Comparison of ENCODE assay signal across 7 cellular contexts in genomic region chr5:152159894-152160293, GRCh38.
DNase-seq lines count a peak whose midpoint lies in the region; ATAC-seq and TF ChIP-seq lines count a peak whose summit lies in the region.
"Not testable (repeated sequence)": the region's sequence is repeated elsewhere in the genome, so short reads cannot be mapped to it uniquely, and the experiment has no call there.

No MANE protein-coding gene starts in this region.

- H3K4me3 ChIP-seq in CD4-positive, alpha-beta memory T cell (ENCODE audit: low read length in 2 of 2) = peak overlapping the region in 1 of 2 donors; percentile 17
- H3K4me3 ChIP-seq in GM23338; epithelial cell of esophagus (ENCODE audit: low read length): not testable (repeated sequence)

- not testable (repeated sequence) for H3K4me2 ChIP-seq in GM23338

- not testable (repeated sequence) for H3K27ac ChIP-seq in CD4-positive, alpha-beta memory T cell (ENCODE audit: low read depth, low read length); GM23338 (ENCODE audit: low read depth)

- peak overlapping the region in 6 of 7 donors; percentile 10 to 84 (median 30) for H3K27ac Mint-ChIP-seq in CD4-positive, alpha-beta memory T cell
- not testable (repeated sequence) for H3K27ac Mint-ChIP-seq in GM23338; activated T-helper 17 cell treated with anti-CD3 and anti-CD28 coated beads, Interleukin-2, amount 50 U/mL, for 72 hours
- H3K27ac Mint-ChIP-seq in T-cell = peak overlapping the region; percentile 40 to 66

- H3K27me3 Mint-ChIP-seq in CD4-positive, alpha-beta memory T cell; GM23338 (ENCODE audit: insufficient read depth, low read depth, poor library complexity); T-cell; activated T-helper 17 cell treated with anti-CD3 and anti-CD28 coated beads, Interleukin-2, amount 50 U/mL, for 72 hours: not testable (repeated sequence)

- H4K20me1 ChIP-seq in GM23338 (replicated peaks; ENCODE audit: insufficient read depth) = not testable (repeated sequence)

- not testable (repeated sequence) for H3K79me2 ChIP-seq in GM23338 (replicated peaks; ENCODE audit: insufficient read depth)

- not testable (repeated sequence) for TF ChIP-seq CTCF in GM23338 (conservative IDR thresholded peaks at IDR 0.05; ENCODE audit: low read depth in 2 of 2); epithelial cell of esophagus (IDR thresholded peaks at IDR 0.05; ENCODE audit: insufficient read depth, low read depth, low read length, missing control alignments)

- POLR2A ChIA-PET in CD4-positive, alpha-beta memory T cell (lab: Charles Lee; ENCODE audit: partially characterized antibody) = interaction anchor here (1.1 to 1.3 kb wide), 2 partner anchors 17 to 121 kb away, joined by 3 to 4 read pairs; no protein-coding TSS in a partner anchor
- POLR2A ChIA-PET in T-cell (lab: Charles Lee) = not testable (repeated sequence)

- H3K4me1 ChIP-seq in CD4-positive, alpha-beta memory T cell (ENCODE audit: insufficient read depth, low read length) = peaks cover 17% of the 10 kb centered on the region
- not testable (repeated sequence) for H3K4me1 ChIP-seq in GM23338 (ENCODE audit: insufficient read depth)

- H2AFZ ChIP-seq in GM23338 = peak overlapping the region; percentile 66; the same call in 1 of the 2 replicates

- H3K27me3 ChIP-seq in CD4-positive, alpha-beta memory T cell (ENCODE audit: insufficient read depth, low read length); GM23338 (ENCODE audit: insufficient read depth): not testable (repeated sequence)

- not testable (repeated sequence) for H3K9me3 ChIP-seq in CD4-positive, alpha-beta memory T cell (ENCODE audit: control insufficient read depth in 1 of 2, low read length in 2 of 2)

- H3K9me2 ChIP-seq in GM23338 (ENCODE audit: insufficient read depth) = not testable (repeated sequence)

- peaks cover 4 to 55% (median 39%) of the 10 kb centered on the region in 8 donors for H3K9me3 Mint-ChIP-seq in CD4-positive, alpha-beta memory T cell
- not testable (repeated sequence) for H3K9me3 Mint-ChIP-seq in GM23338
- H3K9me3 Mint-ChIP-seq in T-cell = peaks cover 2 to 21% (median 5%) of the 10 kb centered on the region in 3 donors
- peaks cover 14% of the 10 kb centered on the region for H3K9me3 Mint-ChIP-seq in activated T-helper 17 cell treated with anti-CD3 and anti-CD28 coated beads, Interleukin-2, amount 50 U/mL, for 72 hours

- not testable (repeated sequence) for H3K36me3 ChIP-seq in CD4-positive, alpha-beta memory T cell (ENCODE audit: insufficient read depth, low read length); GM23338 (ENCODE audit: insufficient read depth)

- CTCF ChIA-PET in CD4-positive, alpha-beta memory T cell (lab: Charles Lee; ENCODE audit: partially characterized antibody) = interaction anchor here (3.5 to 4.1 kb wide), 2 partner anchors 17 to 335 kb away, joined by 14 to 23 read pairs; no protein-coding TSS in a partner anchor
- CTCF ChIA-PET in T-cell (lab: Charles Lee) = not testable (repeated sequence)

- peak overlapping the region in 7 of 8 donors; percentile 25 to 64 (median 47) for H3K4me3 Mint-ChIP-seq in CD4-positive, alpha-beta memory T cell
- not testable (repeated sequence) for H3K4me3 Mint-ChIP-seq in GM23338
- peak overlapping the region in 1 of 3 donors; percentile 18 for H3K4me3 Mint-ChIP-seq in T-cell
- peak overlapping the region; percentile 17 for H3K4me3 Mint-ChIP-seq in activated T-helper 17 cell treated with anti-CD3 and anti-CD28 coated beads, Interleukin-2, amount 50 U/mL, for 72 hours

- DNase-seq in CD4-positive, alpha-beta memory T cell; GM23338 (ENCODE audit: low spot score); T-cell: not testable (repeated sequence)
- DNase-seq in DMS53 (lab: John Stamatoyannopoulos, UW) = peak; percentile 75
- DNase-seq in NCI-H748 (lab: John Stamatoyannopoulos, UW; ENCODE audit: unreplicated experiment) = peak; percentile 53
- DNase-seq in epithelial cell of esophagus (ENCODE audit: low read depth) = peak; percentile 3

- peaks cover 10 to 13% of the 10 kb centered on the region in 2 donors for H3K36me3 Mint-ChIP-seq in CD4-positive, alpha-beta memory T cell
- H3K36me3 Mint-ChIP-seq in GM23338 (ENCODE audit: low read depth); activated T-helper 17 cell treated with anti-CD3 and anti-CD28 coated beads, Interleukin-2, amount 50 U/mL, for 72 hours (ENCODE audit: low read depth): not testable (repeated sequence)
- peaks cover 10% of the 10 kb centered on the region for H3K36me3 Mint-ChIP-seq in T-cell

- intact Hi-C loops in CD4-positive, alpha-beta memory T cell (cut with micrococcal nuclease) = not testable (repeated sequence)

- peaks cover 16 to 46% (median 28%) of the 10 kb centered on the region in 4 donors for H3K4me1 Mint-ChIP-seq in CD4-positive, alpha-beta memory T cell
- H3K4me1 Mint-ChIP-seq in GM23338; activated T-helper 17 cell treated with anti-CD3 and anti-CD28 coated beads, Interleukin-2, amount 50 U/mL, for 72 hours: not testable (repeated sequence)
- peaks cover 9 to 38% (median 9%) of the 10 kb centered on the region in 3 donors for H3K4me1 Mint-ChIP-seq in T-cell

- not testable (repeated sequence) for ATAC-seq in GM23338; activated T-helper 17 cell treated with anti-CD3 and anti-CD28 coated beads, Interleukin-2, amount 50 U/mL, for 72 hours (replicated peaks)
- peak in 2 of 4 experiments; percentile 44 to 65 for ATAC-seq in T-cell (replicated peaks in 1 of 4)

- H3F3A ChIP-seq in GM23338 (replicated peaks; ENCODE audit: low read depth) = not testable (repeated sequence)
